Comparison of ENCODE assay signal across 9 cellular contexts in genomic region chr2:11375025-11375688, GRCh38. TPM values are rescaled to one million over a fixed set of nuclear protein-coding genes. Genes with fewer than 3 reads are reported as not detected.
A peak's percentile ranks its signal among the peaks of the same experiment; 100 is the strongest.
DNase-seq lines count a peak whose midpoint lies in the region; ATAC-seq, FAIRE-seq and TF ChIP-seq lines count a peak whose summit lies in the region.
"Had no signal": no experiment of that assay in that cellular context is flagged by ENCODE, and none has a peak within 500 bp of the region (broad histone marks: within the 10 kb centered on the region; RNA-seq: fewer than 3 reads in every experiment).

No MANE protein-coding gene starts in this region.

- no peak overlapping the region for H3K9ac ChIP-seq in H1 (replicated peaks in 1 of 4; ENCODE audit: extremely low read depth in 1 of 4, low read depth in 3 of 4, low read length in 3 of 4)
- H3K9ac ChIP-seq in mucosa of stomach (ENCODE audit: low read length) = peak overlapping the region; percentile 61

- no peaks in the 10 kb centered on the region for H3K27me3 ChIP-seq in H1 (replicated peaks in 1 of 4; ENCODE audit: control insufficient read depth in 3 of 4, extremely low read depth in 1 of 4, insufficient read depth in 3 of 4, low read length in 3 of 4)
- H3K27me3 ChIP-seq in mucosa of stomach (ENCODE audit: control insufficient read depth, insufficient read depth, low read length) = no peaks in the 10 kb centered on the region
- no peaks in the 10 kb centered on the region for H3K27me3 ChIP-seq in thyroid gland

- 0 out of 2 replicates have a peak overlapping the region, but pooled peaks have one; percentile 38 for H2BK5ac ChIP-seq in H1 (ENCODE audit: low read depth, low read length)

- TF ChIP-seq RAD21 in H1 (IDR thresholded peaks at IDR 0.05 in 1 of 2, conservative IDR thresholded peaks at IDR 0.05 in 1 of 2; ENCODE audit: low read depth in 2 of 2, low read length in 2 of 2) = no peak

- no peak overlapping the region for H2BK15ac ChIP-seq in H1 (ENCODE audit: low read length)

- H3K4me1 ChIP-seq in H1 (replicated peaks in 1 of 4; ENCODE audit: control insufficient read depth in 3 of 4, insufficient read depth in 4 of 4, low read length in 3 of 4) (peaks cover 0 to 6% (median 4%) of the 10 kb centered on the region in 4 experiments; a peak in 5 of 7 replicates), mucosa of stomach (ENCODE audit: control insufficient read depth, insufficient read depth, low read length) (peaks cover 49% of the 10 kb centered on the region), thyroid gland (peaks cover 24 to 36% of the 10 kb centered on the region in 2 donors)

- H4K20me1 ChIP-seq in H1 (replicated peaks in 1 of 2; ENCODE audit: control insufficient read depth in 1 of 2, insufficient read depth in 2 of 2, low read length in 2 of 2) = no peaks in the 10 kb centered on the region

- no peak overlapping the region for H3K23ac ChIP-seq in H1 (ENCODE audit: insufficient read length)

- H3K4ac ChIP-seq in H1 (replicated peaks; ENCODE audit: insufficient read length, low read depth, low read length) = no peak overlapping the region

- no peak overlapping the region for H2BK20ac ChIP-seq in H1 (ENCODE audit: low read length)

- no peak for FAIRE-seq in H1 (lab: Jason Lieb, UNC)

- H3K36me3 ChIP-seq in H1 (ENCODE audit: control insufficient read depth in 2 of 4, insufficient read depth in 4 of 4, low read length in 3 of 4) (no peaks in the 10 kb centered on the region), mucosa of stomach (ENCODE audit: control insufficient read depth, insufficient read depth, low read length) (no peaks in the 10 kb centered on the region), thyroid gland (no peaks in the 10 kb centered on the region)

- H2AK5ac ChIP-seq in H1 (ENCODE audit: low read depth, low read length) = no peak overlapping the region

- H3K4me2 ChIP-seq in H1 (ENCODE audit: insufficient read depth in 1 of 2, low read depth in 2 of 2, low read length in 2 of 2) = no peak overlapping the region

- H4K8ac ChIP-seq in H1 (ENCODE audit: extremely low read depth, insufficient read depth, low read length) = no peak overlapping the region

- H3K27ac ChIP-seq in H1 (ENCODE audit: low read depth, low read length) (no peak overlapping the region), thyroid gland (peak overlapping the region; percentile 78 to 96 (median 94))

- DNase-seq in NCI-H524 treated with DMSO at 0.1 percent for 48 hours (lab: John Stamatoyannopoulos, UW) (peak; percentile 40), H1 (ENCODE audit: low read depth in 1 of 2, low spot score in 2 of 2) (no peak), thyroid gland (no peak), NCI-H2227 treated with DMSO at 0.1 percent for 48 hours (lab: John Stamatoyannopoulos, UW) (no peak)
- no peak for DNase-seq in activated CD8-positive, alpha-beta memory T cell treated with anti-CD3 and anti-CD28 coated beads, Interleukin-2, amount 50 U/mL, for 48 hours
- DNase-seq: naive thymus-derived CD8-positive, alpha-beta T cell had no signal

- H3K14ac ChIP-seq in H1 (ENCODE audit: insufficient read length) = no peak overlapping the region

- H3K23me2 ChIP-seq in H1 (ENCODE audit: low read depth, low read length) = no peaks in the 10 kb centered on the region

- H3K4me3 ChIP-seq in H1 (ENCODE audit: extremely low read depth in 1 of 4, insufficient read depth in 2 of 4, low read depth in 3 of 4, low read length in 4 of 4) (no peak overlapping the region), mucosa of stomach (ENCODE audit: low read length) (no peak overlapping the region), thyroid gland (replicated peaks in 1 of 3) (no peak overlapping the region)

- H4K91ac ChIP-seq in H1 (replicated peaks; ENCODE audit: insufficient read length, low read length) = no peak overlapping the region

- CTCF ChIA-PET in H1 (lab: Charles Lee; ENCODE audit: partially characterized antibody) = interaction anchor here (0.9 to 3.2 kb wide), 13 partner anchors 8 to 244 kb away, joined by 3 to 11 read pairs (median 5); partner anchors contain the start of gene ROCK2

- H3K56ac ChIP-seq in H1 (replicated peaks; ENCODE audit: insufficient read length, low read depth, low read length) = no peak overlapping the region

- TF ChIP-seq CTCF in H1 (IDR thresholded peaks at IDR 0.05; ENCODE audit: control extremely low read depth in 1 of 3, insufficient read depth in 1 of 3, low read depth in 1 of 3, low read length in 3 of 3) (no peak), thyroid gland (IDR thresholded peaks at IDR 0.05) (no peak)

- TF ChIP-seq EP300 in H1 (IDR thresholded peaks at IDR 0.05; ENCODE audit: borderline replicate concordance in 1 of 2, low read depth in 2 of 2, low read length in 2 of 2) = no peak

- 93% methylated on average over 15 of the region's 15 CpGs; no CpG with 5 or more reads in 1 of the 2 experiments for WGBS in H1 (ENCODE audit: extremely low coverage in 1 of 2, insufficient coverage in 1 of 2, insufficient read length in 1 of 2, insufficient replicate concordance in 2 of 2, low coverage in 1 of 2, low lambda C conversion rate in 2 of 2, missing lambda C conversion rate in 1 of 2), 2 experiments
- 68 to 69% methylated on average over 15 of the region's 15 CpGs for WGBS in thyroid gland, 2 donors

- H4K5ac ChIP-seq in H1 (ENCODE audit: insufficient read length, low read depth, low read length) = no peak overlapping the region

- ATAC-seq in HG03045 (IDR thresholded peaks at IDR 0.05; ENCODE audit: unreplicated experiment) (no peak), GM19395 (IDR thresholded peaks at IDR 0.05; ENCODE audit: unreplicated experiment) (no peak)
- ATAC-seq: naive thymus-derived CD8-positive, alpha-beta T cell had no signal

- 0 out of 2 replicates have a peak overlapping the region, but pooled peaks have one; percentile 66 for H2AFZ ChIP-seq in H1 (ENCODE audit: low read length)

- H2BK120ac ChIP-seq in H1 (replicated peaks; ENCODE audit: low read depth, low read length) = no peak overlapping the region

- H3K79me1 ChIP-seq in H1 (ENCODE audit: low read depth, low read length) = no peaks in the 10 kb centered on the region

- POLR2A ChIA-PET in H1 (lab: Charles Lee; ENCODE audit: partially characterized antibody) = interaction anchor here (0.9 to 1.9 kb wide), 7 partner anchors 10 to 32 kb away, joined by 3 to 4 read pairs (median 3); partner anchors contain the start of gene ROCK2

- H2BK12ac ChIP-seq in H1 (ENCODE audit: low read depth, low read length) = no peak overlapping the region

- intact Hi-C loops in thyroid gland (cut with DNase I) = no loop called here

- H3K18ac ChIP-seq in H1 (ENCODE audit: extremely low read depth, low read length) = no peak overlapping the region

- H3K79me2 ChIP-seq in H1 (ENCODE audit: control insufficient read depth in 1 of 2, insufficient read depth in 2 of 2, low read length in 2 of 2) = no peaks in the 10 kb centered on the region

- TF ChIP-seq POLR2A in H1 (IDR thresholded peaks at IDR 0.05; ENCODE audit: control extremely low read depth in 1 of 2, low read depth in 2 of 2, low read length in 2 of 2) (no peak), thyroid gland (IDR thresholded peaks at IDR 0.05) (no peak)

- H3K9me3 ChIP-seq in H1 (ENCODE audit: insufficient read depth in 2 of 2, low read depth in 1 of 2, low read length in 1 of 2) = no peaks in the 10 kb centered on the region
- H3K9me3 ChIP-seq in mucosa of stomach (ENCODE audit: control insufficient read depth, low read length) = no peaks in the 10 kb centered on the region
- no peaks in the 10 kb centered on the region for H3K9me3 ChIP-seq in thyroid gland

TF ChIP-seq in H1, 55 proteins besides CTCF, POLR2A, EP300 and RAD21:
- TF ChIP-seq GABPA (IDR thresholded peaks at IDR 0.05; ENCODE audit: borderline replicate concordance, insufficient read depth, low read length) (no peak), RXRA (IDR thresholded peaks at IDR 0.05; ENCODE audit: insufficient read depth, low read depth, low read length) (no peak), CHD2 (IDR thresholded peaks at IDR 0.05; ENCODE audit: low read length) (no peak), POU5F1 (IDR thresholded peaks at IDR 0.05; ENCODE audit: low read depth, low read length) (no peak), MAFK (IDR thresholded peaks at IDR 0.05; ENCODE audit: low read depth, low read length) (no peak), SP2 (IDR thresholded peaks at IDR 0.05; ENCODE audit: low read length) (no peak), NRF1 (IDR thresholded peaks at IDR 0.05; ENCODE audit: low read depth, low read length) (no peak), SIRT6 (IDR thresholded peaks at IDR 0.05; ENCODE audit: low read length) (no peak), EZH2 (IDR thresholded peaks at IDR 0.05; ENCODE audit: low read depth, low read length, severe bottlenecking) (no peak), TEAD4 (IDR thresholded peaks at IDR 0.05; ENCODE audit: low read depth, low read length) (no peak), SAP30 (IDR thresholded peaks at IDR 0.05; ENCODE audit: insufficient read depth, insufficient replicate concordance, low read length) (no peak), MAX (IDR thresholded peaks at IDR 0.05) (no peak)

RNA-seq across cellular contexts. Expression of gene ROCK2, which starts 30.7 kb away (rescaled TPM):
- total RNA-seq in H1 (2021; fragmentation: NEBNext Ultra II Directional; extraction: Animal tissue kit (Norgen Biotek cat#: 25700)) = 28.8 and 29.0 TPM in 2 replicates
- polyA plus RNA-seq in H1 (2011; rRNA removed) = 1.7 and 2.7 TPM in 2 replicates
- 3.5 TPM for polyA plus RNA-seq in H1 (2011; cell fraction: cytosol; rRNA removed)
- polyA plus RNA-seq in H1 (2011; cell fraction: nucleus; rRNA removed) = 1.8 TPM
- 5.7 to 15.7 TPM (median 8.3 TPM) in 4 replicates for polyA plus RNA-seq in H1 (2012, experiment 1 of 2)
- 0.45 TPM for polyA plus RNA-seq in H1 (2012, experiment 2 of 2)
- polyA plus RNA-seq in H1 (2013, experiment 1 of 2) = 15.7 TPM
- 15.4 TPM for polyA plus RNA-seq in H1 (2013, experiment 2 of 2)
- 12.8 and 13.4 TPM in 2 replicates for polyA minus RNA-seq in H1 (2011; rRNA and poly(A)+ RNA removed)
- polyA minus RNA-seq in H1 (2011; cell fraction: cytosol; rRNA and poly(A)+ RNA removed) = 12.6 TPM
- 23.3 TPM for polyA minus RNA-seq in H1 (2011; cell fraction: nucleus; rRNA and poly(A)+ RNA removed)
- total RNA-seq in thyroid gland = 10 to 100 TPM; 37.3 to 47.5 (median 42.1) TPM
